1 cellular context compared by ENCODE assay signal in genomic region chr22:29469755-29470154, GRCh38.
TF ChIP-seq lines count a peak whose summit lies in the region.

No MANE protein-coding gene starts in this region.

TF ChIP-seq in H1, 55 proteins besides CTCF, POLR2A, EP300 and RAD21 (continued from another document):
- TF ChIP-seq CHD7 (IDR thresholded peaks at IDR 0.05; ENCODE audit: insufficient replicate concordance, low read length): no peak
